ENCODE assay signal across 1 cellular context in genomic region chr10:71920146-71920539, GRCh38.
TF ChIP-seq lines count a peak whose summit lies in the region.

No MANE protein-coding gene starts in this region.

TF ChIP-seq in HEK293, 187 proteins besides CTCF, POLR2A, EP300 and RAD21:
- TF ChIP-seq ZEB2 (tag by site-specific recombination; IDR thresholded peaks at IDR 0.05): 0 out of 2 replicates have a peak, but pooled peaks have one; percentile 12
- TF ChIP-seq PRDM10 (tag by site-specific recombination; IDR thresholded peaks at IDR 0.05): 0 out of 2 replicates have a peak, but pooled peaks have one; percentile 5
- TF ChIP-seq ZNF335 (tag by site-specific recombination; conservative IDR thresholded peaks at IDR 0.05): peak; percentile 24; the same call in 1 of the 2 replicates
- TF ChIP-seq ZFHX2 (tag by site-specific recombination; conservative IDR thresholded peaks at IDR 0.05): peak; percentile 31; the same call in 1 of the 2 replicates
- peak; percentile 20; the same call in 1 of the 2 replicates for TF ChIP-seq ZNF366 (tag by site-specific recombination; conservative IDR thresholded peaks at IDR 0.05)
- peak; percentile 73 for TF ChIP-seq PRDM1 (tag by site-specific recombination; IDR thresholded peaks at IDR 0.05)
